ENCODE assay signal across 23 cellular contexts in the genomic region with DNA sequence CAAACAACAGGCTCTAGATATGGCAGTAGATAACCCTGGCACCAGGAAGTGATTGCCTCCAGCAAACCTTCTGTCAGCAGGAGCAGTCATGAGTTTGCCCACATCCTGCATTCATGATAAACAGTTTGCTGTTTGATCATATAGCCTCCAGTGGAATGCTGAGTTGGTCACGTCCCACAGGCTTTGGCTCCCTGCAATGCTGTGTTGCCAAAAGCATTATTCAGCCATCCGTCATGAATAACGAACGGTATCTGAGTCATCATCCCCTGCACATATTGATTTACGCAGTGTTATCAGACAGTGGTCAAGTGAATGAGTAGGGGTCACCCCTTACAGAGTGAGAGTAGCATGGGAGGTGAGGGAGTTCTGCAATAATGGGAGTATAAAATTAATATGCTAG. TPM values are rescaled to one million over a fixed set of nuclear protein-coding genes. Genes with fewer than 3 reads are reported as not detected.
DNase-seq lines count a peak whose midpoint lies in the region; ATAC-seq, FAIRE-seq and TF ChIP-seq lines count a peak whose summit lies in the region.
"Had no signal": no experiment of that assay in that cellular context is flagged by ENCODE, and none has a peak within 500 bp of the region (broad histone marks: within the 10 kb centered on the region; RNA-seq: fewer than 3 reads in every experiment).

No MANE protein-coding gene starts in this region.

- H3K4me1 Mint-ChIP-seq in glutamatergic neuron (ENCODE audit: low read depth, unreplicated experiment) = no peaks in the 10 kb centered on the region

- H3K4me1 ChIP-seq in left lung = no peaks in the 10 kb centered on the region
- H3K4me1 ChIP-seq: vagina had no signal

- H3K27ac ChIP-seq in left lung = no peak overlapping the region
- H3K27ac ChIP-seq: vagina had no signal

- intact Hi-C loops in left lung (cut with DNase I) = no loop called here

- H3K9me3 ChIP-seq in left lung = peaks cover 14 to 100% of the 10 kb centered on the region in 2 donors

- FAIRE-seq in HTR-8/SVneo (lab: Jason Lieb, UNC) = peak; percentile 92
- FAIRE-seq: GM19239 had no signal

- DNase-seq in A172 (ENCODE audit: low spot score) (peak; percentile 74), HTR-8/SVneo (ENCODE audit: insufficient read length, low spot score) (no peak), astrocyte of the hippocampus (ENCODE audit: low read depth, low spot score) (peak; percentile 17), fibroblast of the aortic adventitia (ENCODE audit: low read depth) (peak; percentile 12), hypothalamus (lab: John Stamatoyannopoulos, UW) (no peak), NCI-H128 (lab: John Stamatoyannopoulos, UW; ENCODE audit: unreplicated experiment) (no peak), glutamatergic neuron (no peak), left lung (no peak)
- DNase-seq: activated CD8-positive, alpha-beta T cell treated with anti-CD3 and anti-CD28 coated beads for 36 hours; activated naive CD4-positive, alpha-beta T cell treated with Interleukin-2 at 50 U/mL for 16 hours; anterior cingulate cortex; C1 segment of cervical spinal cord; foreskin fibroblast; GOT3; hippocampal formation; islet precursor cell; KBM-7; NCI-H187; NCI-H510A; right cardiac atrium; substantia nigra had no signal

- H3K27me3 ChIP-seq in left lung = no peaks in the 10 kb centered on the region
- H3K27me3 ChIP-seq: vagina had no signal

- TF ChIP-seq CTCF in fibroblast of the aortic adventitia (IDR thresholded peaks at IDR 0.05; ENCODE audit: insufficient read depth, low read length) (no peak), glutamatergic neuron (IDR thresholded peaks at IDR 0.05; ENCODE audit: partially characterized antibody, unreplicated experiment) (no peak), left lung (IDR thresholded peaks at IDR 0.05) (no peak)

- H3K4me3 Mint-ChIP-seq in glutamatergic neuron (ENCODE audit: unreplicated experiment) = no peak overlapping the region
- H3K4me3 Mint-ChIP-seq: activated CD8-positive, alpha-beta T cell treated with anti-CD3 and anti-CD28 coated beads for 36 hours had no signal

- peaks cover 12% of the 10 kb centered on the region for H3K9me3 Mint-ChIP-seq in glutamatergic neuron (ENCODE audit: unreplicated experiment)

- no peak overlapping the region for H3K27ac Mint-ChIP-seq in glutamatergic neuron (ENCODE audit: unreplicated experiment)
- H3K27ac Mint-ChIP-seq: activated CD8-positive, alpha-beta T cell treated with anti-CD3 and anti-CD28 coated beads for 36 hours had no signal

- no peak overlapping the region for H3K4me3 ChIP-seq in fibroblast of the aortic adventitia (ENCODE audit: low read depth, low read length)
- no peak overlapping the region for H3K4me3 ChIP-seq in left lung
- H3K4me3 ChIP-seq: vagina had no signal

- H3K36me3 Mint-ChIP-seq in glutamatergic neuron (ENCODE audit: unreplicated experiment) = peaks cover 79% of the 10 kb centered on the region

- no peak for ATAC-seq in left lung
- ATAC-seq: activated CD8-positive, alpha-beta T cell treated with anti-CD3 and anti-CD28 coated beads for 36 hours; right cardiac atrium had no signal

- H3K27me3 Mint-ChIP-seq in glutamatergic neuron (ENCODE audit: unreplicated experiment) = no peaks in the 10 kb centered on the region
- H3K27me3 Mint-ChIP-seq: activated CD8-positive, alpha-beta T cell treated with anti-CD3 and anti-CD28 coated beads for 36 hours had no signal

- H3K36me3 ChIP-seq in left lung = peaks cover 22 to 100% of the 10 kb centered on the region in 2 donors

RNA-seq across cellular contexts. Expression of gene ZNF432, which starts 21.9 kb away (rescaled TPM):
- total RNA-seq in A172 (2014; rRNA removed; shearing (Covaris generic)) = 3.5 and 5.0 TPM in 2 replicates
- 7.9 and 9.7 TPM in 2 replicates for total RNA-seq in fibroblast of the aortic adventitia (ENCODE audit: low replicate concordance)
- 12.8 TPM for total RNA-seq in glutamatergic neuron (ENCODE audit: unreplicated experiment)
- 10 to 100 TPM in 1 of 2 donors, 1 to 10 TPM in 1; 8.7 to 11.2 TPM for total RNA-seq in left lung

RNA-seq across cellular contexts. Expression of gene ZNF841, which starts 25.1 kb away (rescaled TPM):
- total RNA-seq in A172 (2014; rRNA removed; shearing (Covaris generic)) = 8.3 and 8.6 TPM in 2 replicates
- total RNA-seq in fibroblast of the aortic adventitia (ENCODE audit: low replicate concordance) (26.0 and 28.9 TPM in 2 replicates), glutamatergic neuron (ENCODE audit: unreplicated experiment) (25.4 TPM), left lung (10 to 100 TPM; 21.0 to 22.2 TPM)

RNA-seq across cellular contexts. Expression of gene ZNF614, which starts 42.3 kb away (rescaled TPM):
- total RNA-seq in A172 (2014; rRNA removed; shearing (Covaris generic)) = 14.3 and 15.3 TPM in 2 replicates
- total RNA-seq in fibroblast of the aortic adventitia (ENCODE audit: low replicate concordance) (4.3 and 9.9 TPM in 2 replicates), glutamatergic neuron (ENCODE audit: unreplicated experiment) (7.1 TPM), left lung (1 to 10 TPM; 5.7 to 7.8 TPM)

Comparison
In these comparisons a context has a peak if more than half of its experiments do, and no peak if none do; other contexts are left out.
1. DNase-seq: peak in A172 (single experiment), astrocyte of the hippocampus (single experiment) and fibroblast of the aortic adventitia (single experiment); none in HTR-8/SVneo (single experiment), hypothalamus (0 of 51), NCI-H128 (single experiment), glutamatergic neuron (single experiment) and left lung (0 of 2).